ENCODE assay signal across 1 cellular context in the genomic region with DNA sequence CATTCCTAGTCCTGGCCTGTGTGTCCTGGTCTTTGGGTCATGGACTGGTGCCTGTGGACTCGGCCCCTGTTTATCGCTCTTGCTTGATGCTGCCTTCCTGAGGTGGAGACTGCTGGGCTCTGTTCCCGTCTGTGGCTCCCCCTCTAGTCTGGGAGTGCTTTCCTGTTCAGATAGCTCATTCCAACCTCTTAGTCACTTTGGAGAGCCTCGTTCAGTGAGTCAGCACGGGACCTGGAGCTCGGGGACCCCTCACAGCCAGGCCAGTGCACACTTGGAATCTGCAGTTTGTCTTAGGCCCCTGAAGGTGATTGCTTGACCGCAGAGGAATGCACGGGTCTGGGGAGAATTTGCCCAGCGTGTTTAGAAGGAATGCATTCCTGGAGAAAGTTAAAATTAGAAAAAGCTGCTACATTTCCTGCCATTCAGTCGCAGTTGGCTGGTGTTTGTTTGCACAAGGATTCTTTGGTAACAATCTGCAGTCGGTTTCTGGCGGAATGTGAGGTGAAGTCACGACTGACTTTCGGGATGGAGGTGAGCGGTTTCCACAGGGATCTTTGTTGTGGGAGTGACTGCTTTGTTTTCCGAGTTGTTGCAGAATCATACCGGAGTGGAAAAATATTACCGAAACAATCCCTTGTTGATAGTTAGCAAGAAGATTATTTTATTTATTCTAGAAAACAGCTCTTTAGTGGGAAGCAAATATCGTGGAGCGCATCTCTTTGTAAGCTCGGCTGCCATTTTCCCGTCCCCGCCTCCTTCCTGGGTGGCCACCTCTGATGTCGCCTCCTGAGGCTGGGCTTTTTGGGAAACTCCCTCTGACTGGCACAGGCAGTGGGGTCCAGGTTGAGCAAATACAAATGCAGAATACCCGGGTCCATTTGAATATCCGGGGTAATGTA.
A peak's percentile ranks its signal among the peaks of the same experiment; 100 is the strongest.
TF ChIP-seq lines count a peak whose summit lies in the region.

No MANE protein-coding gene starts in this region.

TF ChIP-seq in HepG2, 621 proteins besides CTCF, POLR2A, EP300 and RAD21 (continued from another document and continues in another):
- TF ChIP-seq, protein P1, sequence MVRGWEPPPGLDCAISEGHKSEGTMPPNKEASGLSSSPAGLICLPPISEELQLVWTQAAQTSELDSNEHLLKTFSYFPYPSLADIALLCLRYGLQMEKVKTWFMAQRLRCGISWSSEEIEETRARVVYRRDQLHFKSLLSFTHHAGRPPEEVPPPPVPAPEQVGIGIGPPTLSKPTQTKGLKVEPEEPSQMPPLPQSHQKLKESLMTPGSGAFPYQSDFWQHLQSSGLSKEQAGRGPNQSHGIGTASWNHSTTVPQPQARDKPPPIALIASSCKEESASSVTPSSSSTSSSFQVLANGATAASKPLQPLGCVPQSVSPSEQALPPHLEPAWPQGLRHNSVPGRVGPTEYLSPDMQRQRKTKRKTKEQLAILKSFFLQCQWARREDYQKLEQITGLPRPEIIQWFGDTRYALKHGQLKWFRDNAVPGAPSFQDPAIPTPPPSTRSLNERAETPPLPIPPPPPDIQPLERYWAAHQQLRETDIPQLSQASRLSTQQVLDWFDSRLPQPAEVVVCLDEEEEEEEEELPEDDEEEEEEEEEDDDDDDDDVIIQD (CRISPR knock-in tag; IDR thresholded peaks at IDR 0.05; ENCODE audit: low read depth), result peak; percentile 25; the same call in 1 of the 2 replicates
- TF ChIP-seq HOXD1 (CRISPR knock-in tag; IDR thresholded peaks at IDR 0.05) (no peak), MIER2 (CRISPR knock-in tag; IDR thresholded peaks at IDR 0.05) (peak; percentile 56; the same call in 1 of the 2 replicates), IRF9 (CRISPR knock-in tag; IDR thresholded peaks at IDR 0.05; ENCODE audit: borderline replicate concordance) (peak; percentile 32; the same call in 1 of the 2 replicates), ZKSCAN8 (CRISPR knock-in tag; IDR thresholded peaks at IDR 0.05; ENCODE audit: borderline replicate concordance) (peak; percentile 58), ELF3 (CRISPR knock-in tag; IDR thresholded peaks at IDR 0.05) (peak; percentile 66), HNF4A (CRISPR knock-in tag; IDR thresholded peaks at IDR 0.05) (peak; percentile 57), ZEB1 (IDR thresholded peaks at IDR 0.05; ENCODE audit: insufficient replicate concordance, low read depth) (peak; percentile 76), NCOR1 (IDR thresholded peaks at IDR 0.05; ENCODE audit: borderline replicate concordance, low read length) (peak; percentile 77), JUND (CRISPR knock-in tag; IDR thresholded peaks at IDR 0.05) (0 out of 2 replicates have a peak, but pooled peaks have one; percentile 50), MTA1 (CRISPR knock-in tag; IDR thresholded peaks at IDR 0.05; ENCODE audit: borderline replicate concordance) (peak; percentile 25; the same call in 1 of the 2 replicates), FOXA1 (IDR thresholded peaks at IDR 0.05) (no peak), FOXA1 (CRISPR knock-in tag; IDR thresholded peaks at IDR 0.05) (peak; percentile 74; the same call in 1 of the 2 replicates), ATF7 (IDR thresholded peaks at IDR 0.05) (no peak), ATF7 (CRISPR knock-in tag; IDR thresholded peaks at IDR 0.05) (peak; percentile 36; the same call in 1 of the 2 replicates), MYC (CRISPR knock-in tag; IDR thresholded peaks at IDR 0.05; ENCODE audit: borderline replicate concordance) (peak; percentile 33; the same call in 1 of the 2 replicates), ZNF318 (CRISPR knock-in tag; IDR thresholded peaks at IDR 0.05) (peak; percentile 87), ZBTB33 (CRISPR knock-in tag; IDR thresholded peaks at IDR 0.05) (no peak; the same call in 1 of the 2 replicates), FOXO1 (CRISPR knock-in tag; IDR thresholded peaks at IDR 0.05) (peak; percentile 66), ZNF850 (CRISPR knock-in tag; conservative IDR thresholded peaks at IDR 0.05) (no peak), ZNF772 (CRISPR knock-in tag; IDR thresholded peaks at IDR 0.05) (peak; percentile 60; the same call in 1 of the 2 replicates), ZNF350 (CRISPR knock-in tag; IDR thresholded peaks at IDR 0.05; ENCODE audit: borderline replicate concordance, low read depth) (peak; percentile 52; the same call in 1 of the 2 replicates), NONO (IDR thresholded peaks at IDR 0.05) (no peak), NONO (CRISPR knock-in tag; conservative IDR thresholded peaks at IDR 0.05) (peak; percentile 29; the same call in 1 of the 2 replicates)
- TF ChIP-seq, protein P2, sequence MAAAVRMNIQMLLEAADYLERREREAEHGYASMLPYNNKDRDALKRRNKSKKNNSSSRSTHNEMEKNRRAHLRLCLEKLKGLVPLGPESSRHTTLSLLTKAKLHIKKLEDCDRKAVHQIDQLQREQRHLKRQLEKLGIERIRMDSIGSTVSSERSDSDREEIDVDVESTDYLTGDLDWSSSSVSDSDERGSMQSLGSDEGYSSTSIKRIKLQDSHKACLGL (CRISPR knock-in tag; IDR thresholded peaks at IDR 0.05), result no peak
- TF ChIP-seq, protein P3, sequence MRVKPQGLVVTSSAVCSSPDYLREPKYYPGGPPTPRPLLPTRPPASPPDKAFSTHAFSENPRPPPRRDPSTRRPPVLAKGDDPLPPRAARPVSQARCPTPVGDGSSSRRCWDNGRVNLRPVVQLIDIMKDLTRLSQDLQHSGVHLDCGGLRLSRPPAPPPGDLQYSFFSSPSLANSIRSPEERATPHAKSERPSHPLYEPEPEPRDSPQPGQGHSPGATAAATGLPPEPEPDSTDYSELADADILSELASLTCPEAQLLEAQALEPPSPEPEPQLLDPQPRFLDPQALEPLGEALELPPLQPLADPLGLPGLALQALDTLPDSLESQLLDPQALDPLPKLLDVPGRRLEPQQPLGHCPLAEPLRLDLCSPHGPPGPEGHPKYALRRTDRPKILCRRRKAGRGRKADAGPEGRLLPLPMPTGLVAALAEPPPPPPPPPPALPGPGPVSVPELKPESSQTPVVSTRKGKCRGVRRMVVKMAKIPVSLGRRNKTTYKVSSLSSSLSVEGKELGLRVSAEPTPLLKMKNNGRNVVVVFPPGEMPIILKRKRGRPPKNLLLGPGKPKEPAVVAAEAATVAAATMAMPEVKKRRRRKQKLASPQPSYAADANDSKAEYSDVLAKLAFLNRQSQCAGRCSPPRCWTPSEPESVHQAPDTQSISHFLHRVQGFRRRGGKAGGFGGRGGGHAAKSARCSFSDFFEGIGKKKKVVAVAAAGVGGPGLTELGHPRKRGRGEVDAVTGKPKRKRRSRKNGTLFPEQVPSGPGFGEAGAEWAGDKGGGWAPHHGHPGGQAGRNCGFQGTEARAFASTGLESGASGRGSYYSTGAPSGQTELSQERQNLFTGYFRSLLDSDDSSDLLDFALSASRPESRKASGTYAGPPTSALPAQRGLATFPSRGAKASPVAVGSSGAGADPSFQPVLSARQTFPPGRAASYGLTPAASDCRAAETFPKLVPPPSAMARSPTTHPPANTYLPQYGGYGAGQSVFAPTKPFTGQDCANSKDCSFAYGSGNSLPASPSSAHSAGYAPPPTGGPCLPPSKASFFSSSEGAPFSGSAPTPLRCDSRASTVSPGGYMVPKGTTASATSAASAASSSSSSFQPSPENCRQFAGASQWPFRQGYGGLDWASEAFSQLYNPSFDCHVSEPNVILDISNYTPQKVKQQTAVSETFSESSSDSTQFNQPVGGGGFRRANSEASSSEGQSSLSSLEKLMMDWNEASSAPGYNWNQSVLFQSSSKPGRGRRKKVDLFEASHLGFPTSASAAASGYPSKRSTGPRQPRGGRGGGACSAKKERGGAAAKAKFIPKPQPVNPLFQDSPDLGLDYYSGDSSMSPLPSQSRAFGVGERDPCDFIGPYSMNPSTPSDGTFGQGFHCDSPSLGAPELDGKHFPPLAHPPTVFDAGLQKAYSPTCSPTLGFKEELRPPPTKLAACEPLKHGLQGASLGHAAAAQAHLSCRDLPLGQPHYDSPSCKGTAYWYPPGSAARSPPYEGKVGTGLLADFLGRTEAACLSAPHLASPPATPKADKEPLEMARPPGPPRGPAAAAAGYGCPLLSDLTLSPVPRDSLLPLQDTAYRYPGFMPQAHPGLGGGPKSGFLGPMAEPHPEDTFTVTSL (CRISPR knock-in tag; IDR thresholded peaks at IDR 0.05; ENCODE audit: borderline replicate concordance), result peak; percentile 45; the same call in 1 of the 2 replicates
- TF ChIP-seq, protein P4, sequence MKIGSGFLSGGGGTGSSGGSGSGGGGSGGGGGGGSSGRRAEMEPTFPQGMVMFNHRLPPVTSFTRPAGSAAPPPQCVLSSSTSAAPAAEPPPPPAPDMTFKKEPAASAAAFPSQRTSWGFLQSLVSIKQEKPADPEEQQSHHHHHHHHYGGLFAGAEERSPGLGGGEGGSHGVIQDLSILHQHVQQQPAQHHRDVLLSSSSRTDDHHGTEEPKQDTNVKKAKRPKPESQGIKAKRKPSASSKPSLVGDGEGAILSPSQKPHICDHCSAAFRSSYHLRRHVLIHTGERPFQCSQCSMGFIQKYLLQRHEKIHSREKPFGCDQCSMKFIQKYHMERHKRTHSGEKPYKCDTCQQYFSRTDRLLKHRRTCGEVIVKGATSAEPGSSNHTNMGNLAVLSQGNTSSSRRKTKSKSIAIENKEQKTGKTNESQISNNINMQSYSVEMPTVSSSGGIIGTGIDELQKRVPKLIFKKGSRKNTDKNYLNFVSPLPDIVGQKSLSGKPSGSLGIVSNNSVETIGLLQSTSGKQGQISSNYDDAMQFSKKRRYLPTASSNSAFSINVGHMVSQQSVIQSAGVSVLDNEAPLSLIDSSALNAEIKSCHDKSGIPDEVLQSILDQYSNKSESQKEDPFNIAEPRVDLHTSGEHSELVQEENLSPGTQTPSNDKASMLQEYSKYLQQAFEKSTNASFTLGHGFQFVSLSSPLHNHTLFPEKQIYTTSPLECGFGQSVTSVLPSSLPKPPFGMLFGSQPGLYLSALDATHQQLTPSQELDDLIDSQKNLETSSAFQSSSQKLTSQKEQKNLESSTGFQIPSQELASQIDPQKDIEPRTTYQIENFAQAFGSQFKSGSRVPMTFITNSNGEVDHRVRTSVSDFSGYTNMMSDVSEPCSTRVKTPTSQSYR (CRISPR knock-in tag; IDR thresholded peaks at IDR 0.05; ENCODE audit: borderline replicate concordance), result peak; percentile 42; the same call in 1 of the 2 replicates
